Comparison of ENCODE assay signal across 17 cellular contexts in genomic region chr10:52464725-52465124, GRCh38.
DNase-seq lines count a peak whose midpoint lies in the region; ATAC-seq and TF ChIP-seq lines count a peak whose summit lies in the region.
"Had no signal": no experiment of that assay in that cellular context is flagged by ENCODE, and none has a peak within 500 bp of the region (broad histone marks: within the 10 kb centered on the region; RNA-seq: fewer than 3 reads in every experiment).

No MANE protein-coding gene starts in this region.

- CTCF ChIA-PET in HCT116 (lab: Charles Lee) = interaction anchor here (1.1 kb wide), 1 partner anchor 26 kb away, joined by 4 read pairs; no protein-coding TSS in a partner anchor
- CTCF ChIA-PET in Panc1 (lab: Charles Lee) = no interaction called here

- no peak for TF ChIP-seq RAD21 in HCT116 (IDR thresholded peaks at IDR 0.05; ENCODE audit: low read depth)

- in situ Hi-C loops in Panc1 (cut with HindIII; ENCODE audit: low pct_unique_long_range_greater_than_20kb, low sequenced_read_pairs) (no loop called here), HAP-1 (cut with MboI; ENCODE audit: low sequenced_read_pairs) (no loop called here)

- no peaks in the 10 kb centered on the region for H3K27me3 Mint-ChIP-seq in activated CD4-positive, alpha-beta T cell treated with anti-CD3 and anti-CD28 coated beads, Interleukin-2, amount 10 ng/mL, durations not matched to agents 24 days and 14 days
- H3K27me3 Mint-ChIP-seq: B cell had no signal

- H3K27me3 ChIP-seq in HCT116 (ENCODE audit: insufficient read depth, low read length) (no peaks in the 10 kb centered on the region), Panc1 (ENCODE audit: control insufficient read depth, insufficient read depth, low read length) (no peaks in the 10 kb centered on the region), HAP-1 (ENCODE audit: low read depth) (no peaks in the 10 kb centered on the region)

- no peaks in the 10 kb centered on the region for H3K9me2 ChIP-seq in HCT116 (ENCODE audit: insufficient read depth)

- TF ChIP-seq CTCF in HCT116 (IDR thresholded peaks at IDR 0.05 in 2 of 3, conservative IDR thresholded peaks at IDR 0.05 in 1 of 3; ENCODE audit: borderline replicate concordance in 1 of 3, insufficient read depth in 1 of 3, low read depth in 2 of 3, low read length in 2 of 3) (no peak), Panc1 (IDR thresholded peaks at IDR 0.05) (no peak), epithelial cell of esophagus (IDR thresholded peaks at IDR 0.05; ENCODE audit: insufficient read depth, low read depth, low read length, missing control alignments) (no peak)

- no peaks in the 10 kb centered on the region for H3K79me2 ChIP-seq in HCT116 (ENCODE audit: insufficient read depth, low read length)

- H3K4me2 ChIP-seq in HCT116 (ENCODE audit: low read length) = no peak overlapping the region

- H3K36me3 ChIP-seq in HCT116 (ENCODE audit: control insufficient read depth in 1 of 2, insufficient read depth in 2 of 2, low read length in 2 of 2) (no peaks in the 10 kb centered on the region), Panc1 (ENCODE audit: control insufficient read depth, insufficient read depth, low read length) (no peaks in the 10 kb centered on the region), HAP-1 (replicated peaks) (no peaks in the 10 kb centered on the region)

- no peaks in the 10 kb centered on the region for H3K9me3 ChIP-seq in HCT116 (ENCODE audit: control insufficient read depth in 1 of 2, insufficient read depth in 1 of 2, low read depth in 1 of 2, low read length in 2 of 2)
- H3K9me3 ChIP-seq in Panc1 (ENCODE audit: control insufficient read depth, insufficient read depth, low read depth, low read length) = peaks cover 19% of the 10 kb centered on the region; the same call in 1 of the 2 replicates
- no peaks in the 10 kb centered on the region for H3K9me3 ChIP-seq in HAP-1

- H3K4me3 ChIP-seq in HCT116 (replicated peaks in 1 of 2; ENCODE audit: low read depth in 1 of 2, low read length in 2 of 2) (no peak overlapping the region), Panc1 (ENCODE audit: low read depth in 2 of 2, low read length in 2 of 2) (no peak overlapping the region), epithelial cell of esophagus (ENCODE audit: low read length) (no peak overlapping the region), HAP-1 (no peak overlapping the region)
- H3K4me3 ChIP-seq: GM23248 had no signal

- no peak for DNase-seq in HCT116 (ENCODE audit: low read depth, low spot score)
- DNase-seq in Panc1 (ENCODE audit: low read depth, low spot score) = no peak
- DNase-seq in epithelial cell of esophagus (ENCODE audit: low read depth) = peak; percentile 83
- DNase-seq in HAP-1 (ENCODE audit: low spot score in 2 of 2) = no peak
- no peak for DNase-seq in activated CD4-positive, CD25-positive, alpha-beta regulatory T cell treated with anti-CD3 and anti-CD28 coated beads, Interleukin-2, amount 50 U/mL, for 72 hours
- DNase-seq in activated CD4-positive, alpha-beta T cell treated with anti-CD3 and anti-CD28 coated beads, Interleukin-2, amount 10 ng/mL, durations not matched to agents 24 days and 14 days = no peak
- DNase-seq: CD8-positive, alpha-beta T cell; COR-L47; DMS153; DMS79 treated with DMSO at 0.1 percent for 48 hours; EL; GDM1; GM23248 had no signal

- POLR2A ChIA-PET in HCT116 (lab: Charles Lee) (interaction anchor here (1.3 kb wide), 1 partner anchor 22 kb away, joined by 4 read pairs; no protein-coding TSS in a partner anchor), Panc1 (lab: Charles Lee) (interaction anchor here (0.6 kb wide), 1 partner anchor 115 kb away, joined by 7 read pairs; no protein-coding TSS in a partner anchor)

- TF ChIP-seq POLR2A in HCT116 (IDR thresholded peaks at IDR 0.05; ENCODE audit: borderline replicate concordance, extremely low read depth, insufficient read depth, insufficient read length) = no peak

- intact Hi-C loops in HCT116 (cut with micrococcal nuclease) = no loop called here
- intact Hi-C loops in Panc1 (cut with micrococcal nuclease; ENCODE audit: unreplicated experiment) = no loop called here
- intact Hi-C loops in activated CD4-positive, alpha-beta T cell treated with anti-CD3 and anti-CD28 coated beads, Interleukin-2, amount 10 ng/mL, durations not matched to agents 24 days and 14 days (cut with micrococcal nuclease) = no loop called here

- H3K4me3 Mint-ChIP-seq in activated CD4-positive, alpha-beta T cell treated with anti-CD3 and anti-CD28 coated beads, Interleukin-2, amount 10 ng/mL, durations not matched to agents 24 days and 14 days = no peak overlapping the region
- H3K4me3 Mint-ChIP-seq: B cell; CD14-positive monocyte; CD8-positive, alpha-beta T cell had no signal

- no peak overlapping the region for H3K27ac ChIP-seq in HCT116 (ENCODE audit: low read depth, low read length)
- peak overlapping the region; percentile 82 for H3K27ac ChIP-seq in Panc1 (ENCODE audit: low read length)
- H3K27ac ChIP-seq: GM23248 had no signal

- peak overlapping the region; percentile 69 for H2AFZ ChIP-seq in HCT116 (ENCODE audit: low read depth, low read length, poor library complexity, severe bottlenecking)

- peaks cover 0 to 5% of the 10 kb centered on the region in 2 experiments; a peak in 1 of 4 replicates for H3K4me1 ChIP-seq in HCT116 (ENCODE audit: control insufficient read depth in 1 of 2, insufficient read depth in 2 of 2, low read length in 2 of 2)
- no peaks in the 10 kb centered on the region for H3K4me1 ChIP-seq in Panc1 (ENCODE audit: control insufficient read depth, insufficient read depth, low read length)
- H3K4me1 ChIP-seq in HAP-1 = peaks cover 18% of the 10 kb centered on the region

- H3K9me3 Mint-ChIP-seq in activated CD4-positive, alpha-beta T cell treated with anti-CD3 and anti-CD28 coated beads, Interleukin-2, amount 10 ng/mL, durations not matched to agents 24 days and 14 days = no peaks in the 10 kb centered on the region
- H3K9me3 Mint-ChIP-seq: CD8-positive, alpha-beta T cell had no signal

- H4K20me1 ChIP-seq in HCT116 (ENCODE audit: insufficient read depth) = no peaks in the 10 kb centered on the region

- H3K4me1 Mint-ChIP-seq in activated CD4-positive, alpha-beta T cell treated with anti-CD3 and anti-CD28 coated beads, Interleukin-2, amount 10 ng/mL, durations not matched to agents 24 days and 14 days = no peaks in the 10 kb centered on the region

- ATAC-seq in HCT116 (no peak), Panc1 (no peak), GM21526 (IDR thresholded peaks at IDR 0.05; ENCODE audit: low FRiP score, unreplicated experiment) (no peak)
- ATAC-seq: CD8-positive, alpha-beta T cell; HepG2 had no signal

- no peak overlapping the region for H3K27ac Mint-ChIP-seq in activated CD4-positive, alpha-beta T cell treated with anti-CD3 and anti-CD28 coated beads, Interleukin-2, amount 10 ng/mL, durations not matched to agents 24 days and 14 days
- H3K27ac Mint-ChIP-seq: B cell; CD14-positive monocyte; CD8-positive, alpha-beta T cell had no signal

- H3K9ac ChIP-seq in HCT116 (ENCODE audit: low read length) = no peak overlapping the region
- H3K9ac ChIP-seq: GM23248 had no signal

- RAD21 ChIA-PET in HCT116 (lab: Charles Lee; ENCODE audit: low non-redundant PET in 1 of 2, low total read pairs in 2 of 2, uncharacterized antibody in 2 of 2, unreplicated experiment in 2 of 2) = no interaction called here

- no peaks in the 10 kb centered on the region for H3K36me3 Mint-ChIP-seq in activated CD4-positive, alpha-beta T cell treated with anti-CD3 and anti-CD28 coated beads, Interleukin-2, amount 10 ng/mL, durations not matched to agents 24 days and 14 days (ENCODE audit: low read depth)
- H3K36me3 Mint-ChIP-seq: CD14-positive monocyte; CD8-positive, alpha-beta T cell had no signal

- BruUV-seq in HCT116 (replicated peaks; lab: Mats Ljungman, UMichigan) = no TSS peak
- no TSS peak for BruUV-seq in Panc1 (replicated peaks; lab: Mats Ljungman, UMichigan)

TF ChIP-seq in HCT116, 20 proteins besides CTCF, POLR2A, EP300 and RAD21:
- no peak for TF ChIP-seq POLR2AphosphoS5 (IDR thresholded peaks at IDR 0.05; ENCODE audit: low read depth, low read length)
- no peak for TF ChIP-seq ELF1 (IDR thresholded peaks at IDR 0.05; ENCODE audit: borderline replicate concordance, low read depth)
- TF ChIP-seq CEBPB (IDR thresholded peaks at IDR 0.05; ENCODE audit: low read depth) = no peak
- TF ChIP-seq TCF7L2 (IDR thresholded peaks at IDR 0.05; ENCODE audit: borderline replicate concordance, extremely low read depth, insufficient read depth, insufficient read length) = no peak
- no peak for TF ChIP-seq EZH2 (IDR thresholded peaks at IDR 0.05)
- no peak for TF ChIP-seq SP1 (IDR thresholded peaks at IDR 0.05; ENCODE audit: low read depth)
- TF ChIP-seq, protein P1, sequence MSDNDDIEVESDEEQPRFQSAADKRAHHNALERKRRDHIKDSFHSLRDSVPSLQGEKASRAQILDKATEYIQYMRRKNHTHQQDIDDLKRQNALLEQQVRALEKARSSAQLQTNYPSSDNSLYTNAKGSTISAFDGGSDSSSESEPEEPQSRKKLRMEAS (IDR thresholded peaks at IDR 0.05) = no peak
- TF ChIP-seq FOSL1 (IDR thresholded peaks at IDR 0.05; ENCODE audit: low read depth) = no peak
- TF ChIP-seq JUND (IDR thresholded peaks at IDR 0.05) = no peak
- TF ChIP-seq ATF3 (IDR thresholded peaks at IDR 0.05) = no peak
- TF ChIP-seq EGR1 (IDR thresholded peaks at IDR 0.05; ENCODE audit: low read depth) = no peak
